ENCODE assay signal across 12 cellular contexts in genomic region chr1:172145656-172146055, GRCh38.
DNase-seq lines count a peak whose midpoint lies in the region; ATAC-seq and TF ChIP-seq lines count a peak whose summit lies in the region.
"Had no signal": no experiment of that assay in that cellular context is flagged by ENCODE, and none has a peak within 500 bp of the region (broad histone marks: within the 10 kb centered on the region; RNA-seq: fewer than 3 reads in every experiment).

No MANE protein-coding gene starts in this region.

- H3K27me3 Mint-ChIP-seq in chondrocyte (ENCODE audit: low read depth), result no peaks in the 10 kb centered on the region
- no peaks in the 10 kb centered on the region for H3K27me3 Mint-ChIP-seq in effector memory CD8-positive, alpha-beta T cell
- H3K27me3 Mint-ChIP-seq: stimulated activated naive CD8-positive, alpha-beta T cell treated with anti-CD3 and anti-CD28 coated beads, Interleukin-15, Interleukin-2, amounts not matched to agents 100 ng/mL and 50 ng/mL, for 24 hours had no signal

- ATAC-seq in effector memory CD8-positive, alpha-beta T cell (replicated peaks), result no peak
- no peak for ATAC-seq in HG02973 (IDR thresholded peaks at IDR 0.05; ENCODE audit: unreplicated experiment)
- no peak for ATAC-seq in HG03439 (IDR thresholded peaks at IDR 0.05; ENCODE audit: unreplicated experiment)
- ATAC-seq in GM18870 (IDR thresholded peaks at IDR 0.05; ENCODE audit: unreplicated experiment), result no peak

- TF ChIP-seq CTCF in chondrocyte (IDR thresholded peaks at IDR 0.05), result no peak

- H3K9ac ChIP-seq in mucosa of rectum (ENCODE audit: low read depth in 1 of 2, low read length in 2 of 2) (no peak overlapping the region), stomach smooth muscle (ENCODE audit: low read length in 2 of 2) (peak overlapping the region in 1 of 2 donors; percentile 74)

- no peaks in the 10 kb centered on the region for H3K9me3 Mint-ChIP-seq in chondrocyte (ENCODE audit: low read depth)
- H3K9me3 Mint-ChIP-seq in effector memory CD8-positive, alpha-beta T cell, result no peaks in the 10 kb centered on the region
- H3K9me3 Mint-ChIP-seq: stimulated activated naive CD8-positive, alpha-beta T cell treated with anti-CD3 and anti-CD28 coated beads, Interleukin-15, Interleukin-2, amounts not matched to agents 100 ng/mL and 50 ng/mL, for 24 hours had no signal

- DNase-seq in SJCRH30 (no peak), chondrocyte (ENCODE audit: low spot score) (no peak)
- DNase-seq in effector memory CD8-positive, alpha-beta T cell, result no peak
- DNase-seq: DMS 273 treated with DMSO at 0.1 percent for 48 hours, GOT3, NCI-H1048 had no signal

- H3K27ac Mint-ChIP-seq in chondrocyte (ENCODE audit: unreplicated experiment), result peak overlapping the region; percentile 100
- H3K27ac Mint-ChIP-seq in effector memory CD8-positive, alpha-beta T cell, result peak overlapping the region in 1 of 2 donors; percentile 71

- H3K4me3 ChIP-seq in SJCRH30 (peak overlapping the region; percentile 69), mucosa of rectum (ENCODE audit: low read length in 2 of 2) (no peak overlapping the region), stomach smooth muscle (ENCODE audit: low read length in 2 of 2) (peak overlapping the region; percentile 85 to 90)

- H3K9me3 ChIP-seq in SJCRH30 (replicated peaks), result no peaks in the 10 kb centered on the region
- no peaks in the 10 kb centered on the region for H3K9me3 ChIP-seq in mucosa of rectum (ENCODE audit: control insufficient read depth in 2 of 2, low read length in 2 of 2)
- no peaks in the 10 kb centered on the region for H3K9me3 ChIP-seq in stomach smooth muscle (ENCODE audit: control insufficient read depth in 2 of 2, low read length in 2 of 2)

- peaks cover 32% of the 10 kb centered on the region for H3K4me1 Mint-ChIP-seq in chondrocyte (ENCODE audit: low read depth)
- no peaks in the 10 kb centered on the region for H3K4me1 Mint-ChIP-seq in effector memory CD8-positive, alpha-beta T cell (ENCODE audit: low read depth in 2 of 2)

- H3K27me3 ChIP-seq in SJCRH30, result no peaks in the 10 kb centered on the region
- H3K27me3 ChIP-seq in mucosa of rectum (ENCODE audit: control insufficient read depth in 2 of 2, insufficient read depth in 2 of 2, low read length in 2 of 2), result no peaks in the 10 kb centered on the region
- H3K27me3 ChIP-seq in stomach smooth muscle (ENCODE audit: control insufficient read depth in 1 of 2, insufficient read depth in 2 of 2, low read length in 2 of 2), result no peaks in the 10 kb centered on the region

- H3K36me3 ChIP-seq in SJCRH30 (peaks cover 25% of the 10 kb centered on the region), mucosa of rectum (ENCODE audit: control insufficient read depth in 2 of 2, insufficient read depth in 2 of 2, low read length in 2 of 2) (no peaks in the 10 kb centered on the region), stomach smooth muscle (ENCODE audit: control insufficient read depth in 2 of 2, insufficient read depth in 2 of 2, low read length in 2 of 2) (no peaks in the 10 kb centered on the region)

- H3K36me3 Mint-ChIP-seq in chondrocyte (ENCODE audit: low read depth), result peaks cover 25% of the 10 kb centered on the region
- H3K36me3 Mint-ChIP-seq in effector memory CD8-positive, alpha-beta T cell (ENCODE audit: insufficient read depth), result no peaks in the 10 kb centered on the region

- H3K27ac ChIP-seq in SJCRH30 (peak overlapping the region; percentile 95), mucosa of rectum (ENCODE audit: low read depth in 2 of 2, low read length in 2 of 2) (peak overlapping the region; percentile 76 to 83), stomach smooth muscle (ENCODE audit: low read length) (peak overlapping the region; percentile 90)

- H3K4me3 Mint-ChIP-seq in chondrocyte (ENCODE audit: unreplicated experiment), result peak overlapping the region; percentile 94
- H3K4me3 Mint-ChIP-seq in effector memory CD8-positive, alpha-beta T cell, result no peak overlapping the region
- H3K4me3 Mint-ChIP-seq: stimulated activated naive CD8-positive, alpha-beta T cell treated with anti-CD3 and anti-CD28 coated beads, Interleukin-15, Interleukin-2, amounts not matched to agents 100 ng/mL and 50 ng/mL, for 24 hours had no signal

- H3K4me1 ChIP-seq in SJCRH30, result peaks cover 21% of the 10 kb centered on the region
- H3K4me1 ChIP-seq in mucosa of rectum (ENCODE audit: control insufficient read depth in 2 of 2, insufficient read depth in 2 of 2, low read length in 2 of 2), result no peaks in the 10 kb centered on the region
- peaks cover 3% of the 10 kb centered on the region for H3K4me1 ChIP-seq in stomach smooth muscle (ENCODE audit: control insufficient read depth, insufficient read depth, low read length)

Comparison
In these comparisons a context has a peak if more than half of its experiments do, and no peak if none do; other contexts are left out.
1. H3K4me3 ChIP-seq: peak in SJCRH30 (single experiment) and stomach smooth muscle (2 of 2); none in mucosa of rectum (0 of 2).
2. Peak in every context shown above with its lines, with median percentiles within 50 percentile points of each other: H3K27ac ChIP-seq.